ENCODE assay signal across 20 cellular contexts in genomic region chr1:158049867-158050266, GRCh38. TPM values are rescaled to one million over a fixed set of nuclear protein-coding genes. Genes with fewer than 3 reads are reported as not detected.
A peak's percentile ranks its signal among the peaks of the same experiment; 100 is the strongest.
DNase-seq lines count a peak whose midpoint lies in the region; ATAC-seq and TF ChIP-seq lines count a peak whose summit lies in the region.
"Had no signal": no experiment of that assay in that cellular context is flagged by ENCODE, and none has a peak within 500 bp of the region (broad histone marks: within the 10 kb centered on the region; RNA-seq: fewer than 3 reads in every experiment).

No MANE protein-coding gene starts in this region.

- no peaks in the 10 kb centered on the region for H3K36me3 Mint-ChIP-seq in activated T-cell treated with anti-CD3 and anti-CD28 coated beads, Interleukin-2, amount 50 U/mL, for 24 hours (ENCODE audit: low read depth)

- no TSS peak for BruUV-seq in A673 (replicated peaks; lab: Mats Ljungman, UMichigan)

- H3K27me3 ChIP-seq in A673 (replicated peaks; ENCODE audit: insufficient read depth, low read depth, low read length, poor library complexity) (no peaks in the 10 kb centered on the region), HAP-1 (ENCODE audit: low read depth) (no peaks in the 10 kb centered on the region)

- DNase-seq in A673 (ENCODE audit: low spot score) (no peak), NCI-H226 (peak; percentile 50), astrocyte of the hippocampus (ENCODE audit: low read depth, low spot score) (peak; percentile 81), glomerular visceral epithelial cell (ENCODE audit: extremely low spot score) (peak; percentile 44), left colon (no peak), HAP-1 (ENCODE audit: low spot score in 2 of 2) (no peak)
- DNase-seq in activated T-cell treated with anti-CD3 and anti-CD28 coated beads, Interleukin-2, amount 50 U/mL, for 24 hours = no peak
- DNase-seq: 8988T, C1 segment of cervical spinal cord, DMS79 treated with DMSO at 0.1 percent for 48 hours, GDM1, MV-4-11, NCI-H1417, NCI-H187 treated with DMSO at 0.1 percent for 48 hours, NCI-H2171, NCI-H510A, PC-3 had no signal

- no peak overlapping the region for H3K4me3 Mint-ChIP-seq in activated T-cell treated with anti-CD3 and anti-CD28 coated beads, Interleukin-2, amount 50 U/mL, for 24 hours

- CTCF ChIA-PET in A673 (lab: Charles Lee) = no interaction called here

- TF ChIP-seq CTCF in A673 (conservative IDR thresholded peaks at IDR 0.05; ENCODE audit: low read depth, low read length) = no peak

- no peaks in the 10 kb centered on the region for H3K9me3 Mint-ChIP-seq in activated T-cell treated with anti-CD3 and anti-CD28 coated beads, Interleukin-2, amount 50 U/mL, for 24 hours

- H3K27ac ChIP-seq in A673 (ENCODE audit: low read depth, low read length, poor library complexity, severe bottlenecking) = peak overlapping the region; percentile 47
- H3K27ac ChIP-seq: SK-N-MC had no signal

- intact Hi-C loops in A673 (cut with micrococcal nuclease; ENCODE audit: unreplicated experiment) = no loop called here
- intact Hi-C loops in left colon (cut with DNase I, micrococcal nuclease) = no loop called here

- POLR2A ChIA-PET in A673 (lab: Charles Lee; ENCODE audit: low non-redundant PET) = no interaction called here

- H3K36me3 ChIP-seq in A673 (ENCODE audit: insufficient read depth, low read length, poor library complexity, severe bottlenecking) (peaks cover 18% of the 10 kb centered on the region), HAP-1 (replicated peaks) (no peaks in the 10 kb centered on the region; the same call in 1 of the 2 replicates)

- H3K4me3 ChIP-seq in A673 (ENCODE audit: low read depth, low read length, poor library complexity, severe bottlenecking) (no peak overlapping the region), HAP-1 (no peak overlapping the region)
- H3K4me3 ChIP-seq: K562, SK-N-MC had no signal

- peaks cover 58% of the 10 kb centered on the region for H3K4me1 ChIP-seq in A673 (ENCODE audit: insufficient read depth, low read length, poor library complexity, severe bottlenecking)
- peaks cover 16% of the 10 kb centered on the region for H3K4me1 ChIP-seq in HAP-1

- H3K4me1 Mint-ChIP-seq in activated T-cell treated with anti-CD3 and anti-CD28 coated beads, Interleukin-2, amount 50 U/mL, for 24 hours (ENCODE audit: low read depth) = no peaks in the 10 kb centered on the region

- H3K9me3 ChIP-seq in A673 (ENCODE audit: low read depth, low read length, poor library complexity, severe bottlenecking) (no peaks in the 10 kb centered on the region), HAP-1 (no peaks in the 10 kb centered on the region)

- in situ Hi-C loops in HAP-1 (cut with MboI; ENCODE audit: low sequenced_read_pairs) = no loop called here

- ATAC-seq in HG02610 (IDR thresholded peaks at IDR 0.05; ENCODE audit: unreplicated experiment) (no peak), left colon (no peak)
- ATAC-seq: K562, PC-3 had no signal

- no peak overlapping the region for H3K27ac Mint-ChIP-seq in activated T-cell treated with anti-CD3 and anti-CD28 coated beads, Interleukin-2, amount 50 U/mL, for 24 hours

- peaks cover 30% of the 10 kb centered on the region for H3K27me3 Mint-ChIP-seq in activated T-cell treated with anti-CD3 and anti-CD28 coated beads, Interleukin-2, amount 50 U/mL, for 24 hours

RNA-seq across cellular contexts. Expression of gene KIRREL1, which starts 56.4 kb away (rescaled TPM):
- total RNA-seq in A673 (2021) (187 and 211 TPM in 2 replicates), left colon (1 to 10 TPM; 5.6 to 9.2 TPM)

Comparison
In these comparisons a context has a peak if more than half of its experiments do, and no peak if none do; other contexts are left out.
1. DNase-seq: peak in NCI-H226 (single experiment), astrocyte of the hippocampus (single experiment) and glomerular visceral epithelial cell (single experiment); none in A673 (single experiment), activated T-cell treated with anti-CD3 and anti-CD28 coated beads, Interleukin-2, amount 50 U/mL, for 24 hours (single experiment), left colon (0 of 2) and HAP-1 (0 of 2).
2. RNA of gene KIRREL1, which starts 56.4 kb away (total RNA-seq): 187 to 211 TPM in A673; 5.6 to 9.2 TPM in left colon; every median in the first group is over 10 times any median in the second.